8 cellular contexts compared by ENCODE assay signal in genomic region chr3:125928816-125929545, GRCh38. TPM values are rescaled to one million over a fixed set of nuclear protein-coding genes. Genes with fewer than 3 reads are reported as not detected.
DNase-seq lines count a peak whose midpoint lies in the region; FAIRE-seq and TF ChIP-seq lines count a peak whose summit lies in the region.
"Not testable (repeated sequence)": the region's sequence is repeated elsewhere in the genome, so short reads cannot be mapped to it uniquely, and the experiment has no call there.

No MANE protein-coding gene starts in this region.

- H2AFZ ChIP-seq in endothelial cell of umbilical vein (ENCODE audit: low read depth, low read length): not testable (repeated sequence)

- CTCF ChIA-PET in endothelial cell of umbilical vein (lab: Charles Lee): interaction anchor here (0.7 to 1.8 kb wide), 12 partner anchors 9 to 428 kb away, joined by 3 to 28 read pairs (median 4); partner anchors contain the start of gene KLF15

- H3K4me1 ChIP-seq in endothelial cell of umbilical vein (ENCODE audit: control insufficient read depth, extremely low read depth, insufficient read depth, low read length); uterus: not testable (repeated sequence)

- dilution Hi-C loops in endothelial cell of umbilical vein (cut with MboI; ENCODE audit: extremely low pct_ligation_motif_present, low sequenced_read_pairs): not testable (repeated sequence)

- not testable (repeated sequence) for H3K27ac ChIP-seq in endothelial cell of umbilical vein (ENCODE audit: insufficient read depth, low read depth, low read length); uterus

- POLR2A ChIA-PET in endothelial cell of umbilical vein (lab: Charles Lee): not testable (repeated sequence)

- FAIRE-seq in endothelial cell of umbilical vein (lab: Jason Lieb, UNC): not testable (repeated sequence)

- not testable (repeated sequence) for H3K4me3 ChIP-seq in endothelial cell of umbilical vein (replicated peaks in 1 of 3; ENCODE audit: insufficient read depth in 1 of 3, low read depth in 1 of 3, low read length in 3 of 3); uterus

- not testable (repeated sequence) for H4K20me1 ChIP-seq in endothelial cell of umbilical vein (replicated peaks; ENCODE audit: control insufficient read depth, extremely low read depth, insufficient read depth, low read length)

- intact Hi-C loops in endothelial cell of umbilical vein (cut with micrococcal nuclease); uterus (cut with DNase I; ENCODE audit: low total_unique reads): not testable (repeated sequence)

- H3K9me1 ChIP-seq in endothelial cell of umbilical vein (replicated peaks; ENCODE audit: control insufficient read depth, extremely low read depth, insufficient read depth, low read length): not testable (repeated sequence)

- BruUV-seq in endothelial cell of umbilical vein (replicated peaks; lab: Mats Ljungman, UMichigan): not testable (repeated sequence)

- not testable (repeated sequence) for H3K4me2 ChIP-seq in endothelial cell of umbilical vein (ENCODE audit: insufficient read depth, low read length)

- not testable (repeated sequence) for H3K27me3 ChIP-seq in endothelial cell of umbilical vein (ENCODE audit: control insufficient read depth in 2 of 2, insufficient read depth in 2 of 2, low read length in 2 of 2); uterus

- not testable (repeated sequence) for H3K9me3 ChIP-seq in endothelial cell of umbilical vein (replicated peaks; ENCODE audit: control insufficient read depth, insufficient read depth, low read length); uterus

- H3K79me2 ChIP-seq in endothelial cell of umbilical vein (ENCODE audit: control insufficient read depth, insufficient read depth, low read length): not testable (repeated sequence)

- not testable (repeated sequence) for DNase-seq in GM10266 (ENCODE audit: extremely low spot score)
- peak; percentile 20 for DNase-seq in NCI-H1694 treated with DMSO at 0.1 percent for 48 hours (lab: John Stamatoyannopoulos, UW)
- DNase-seq in T-helper 1 cell: peak; percentile 23 to 59 (median 42)
- DNase-seq in activated T-helper 9 cell treated with anti-CD3 and anti-CD28 coated beads, Interleukin-2, amount 50 U/mL, for 16 hours (ENCODE audit: low read depth): peak; percentile 31
- peak; percentile 39 for DNase-seq in endothelial cell of umbilical vein (ENCODE audit: low read depth, low spot score)
- peak; percentile 45 to 51 for DNase-seq in lung microvascular endothelial cell (ENCODE audit: low read depth in 2 of 2)
- peak; percentile 77 for DNase-seq in stimulated activated CD4-positive, alpha-beta T cell treated with anti-CD3 and anti-CD28 coated beads, Interleukin-15, amount 100 ng/mL, for 24 hours
- DNase-seq in uterus: peak; percentile 44 to 54

- H3K9ac ChIP-seq in endothelial cell of umbilical vein (replicated peaks; ENCODE audit: extremely low read depth, insufficient read depth, low read length): not testable (repeated sequence)

- TF ChIP-seq POLR2A in endothelial cell of umbilical vein (IDR thresholded peaks at IDR 0.05; ENCODE audit: low read depth, low read length); uterus (IDR thresholded peaks at IDR 0.05): not testable (repeated sequence)

- TF ChIP-seq CTCF in GM10266 (IDR thresholded peaks at IDR 0.05; ENCODE audit: control insufficient read depth, insufficient read depth, low read depth, missing control alignments) (peak; percentile 69), endothelial cell of umbilical vein (IDR thresholded peaks at IDR 0.05; ENCODE audit: extremely low read depth in 1 of 2, insufficient read depth in 1 of 2, low read depth in 1 of 2, low read length in 2 of 2) (peak; percentile 43 to 60), uterus (IDR thresholded peaks at IDR 0.05) (peak; percentile 41 to 65 (median 54))

- H3K36me3 ChIP-seq in endothelial cell of umbilical vein (ENCODE audit: control insufficient read depth in 2 of 2, extremely low read depth in 1 of 2, insufficient read depth in 2 of 2, low read length in 2 of 2); uterus: not testable (repeated sequence)

RNA-seq across cellular contexts. Expression of gene ROPN1B, which starts 40.0 kb away (rescaled TPM):
- total RNA-seq in endothelial cell of umbilical vein (not detected in 2 replicates), lung microvascular endothelial cell (not detected in 2 replicates), uterus (under 1 TPM in 1 of 4 donors, not detected in 3; 0.70 TPM)
- not detected in 2 replicates for polyA plus RNA-seq in endothelial cell of umbilical vein
- polyA plus RNA-seq in endothelial cell of umbilical vein (2011; cell fraction: cytosol; rRNA removed): not detected in 2 replicates
- polyA plus RNA-seq in endothelial cell of umbilical vein (2011; cell fraction: nucleus; rRNA removed): not detected in 2 replicates
- polyA plus RNA-seq in endothelial cell of umbilical vein (2012): not detected in 2 replicates
- polyA minus RNA-seq in endothelial cell of umbilical vein: not detected in 2 replicates
- not detected for polyA minus RNA-seq in endothelial cell of umbilical vein (2011; cell fraction: cytosol; rRNA and poly(A)+ RNA removed)
- polyA minus RNA-seq in endothelial cell of umbilical vein (2011; cell fraction: nucleus; rRNA and poly(A)+ RNA removed): not detected in 2 replicates
